Comparison of ENCODE assay signal across 21 cellular contexts in genomic region chr1:13967707-13968106, GRCh38.
"Had no signal": no experiment of that assay in that cellular context is flagged by ENCODE, and none has a peak within 500 bp of the region (broad histone marks: within the 10 kb centered on the region; RNA-seq: fewer than 3 reads in every experiment).

No MANE protein-coding gene starts in this region.

- H3K36me3 ChIP-seq: brain microvascular endothelial cell, cardiac muscle cell had no signal

- H3K4me3 ChIP-seq: cardiac muscle cell had no signal

- DNase-seq: activated CD4-positive, alpha-beta T cell treated with anti-CD3 and anti-CD28 coated beads for 4 hours; activated CD4-positive, alpha-beta T cell treated with anti-CD3 and anti-CD28 coated beads, Interleukin-2, amount 50 U/mL, for 48 hours; activated gamma-delta T cell; activated naive CD4-positive, alpha-beta T cell treated with anti-CD3 and anti-CD28 coated beads for 36 hours; activated naive CD8-positive, alpha-beta T cell treated with anti-CD3 and anti-CD28 coated beads for 36 hours; activated T-cell treated with anti-CD3 and anti-CD28 coated beads, Interleukin-2, amount 50 U/mL, for 48 hours; brain microvascular endothelial cell; Kasumi-1; KBM-7; NCI-H1092 treated with DMSO at 0.1 percent for 48 hours; NCI-H1417 treated with DMSO at 0.1 percent for 48 hours; NCI-H187; NCI-H2081; NCI-H446; NCI-H524; NCI-H82; PC-3; SHP77 treated with DMSO at 0.1 percent for 48 hours had no signal

- H3K27me3 ChIP-seq: brain microvascular endothelial cell had no signal

- H3K27ac ChIP-seq: brain microvascular endothelial cell, cardiac muscle cell had no signal

- ATAC-seq: activated CD4-positive, CD25-positive, alpha-beta regulatory T cell treated with anti-CD3 and anti-CD28 coated beads, Interleukin-2, amount 50 U/mL, for 24 hours; activated T-helper 17 cell treated with anti-CD3 and anti-CD28 coated beads, Interleukin-2, amount 50 U/mL, for 72 hours; PC-3 had no signal
